Comparison of ENCODE assay signal across 1 cellular context in genomic region chr13:33204130-33204927, GRCh38.
TF ChIP-seq lines count a peak whose summit lies in the region.

No MANE protein-coding gene starts in this region.

TF ChIP-seq in GM12878, 131 proteins besides CTCF, POLR2A, EP300 and RAD21 (continued from another document):
- TF ChIP-seq NKRF (conservative IDR thresholded peaks at IDR 0.05) (no peak), YY1 (IDR thresholded peaks at IDR 0.05; ENCODE audit: low read depth, low read length) (peak; percentile 74; the same call in 1 of the 2 replicates), ZNF207 (IDR thresholded peaks at IDR 0.05; ENCODE audit: borderline replicate concordance) (no peak), POLR2AphosphoS2 (IDR thresholded peaks at IDR 0.05; ENCODE audit: low read depth, low read length) (no peak; the same call in 1 of the 2 replicates), CREM (IDR thresholded peaks at IDR 0.05; ENCODE audit: low read depth) (no peak), ETV6 (conservative IDR thresholded peaks at IDR 0.05 in 1 of 2, IDR thresholded peaks at IDR 0.05 in 1 of 2; ENCODE audit: borderline replicate concordance in 1 of 2, low read depth in 1 of 2) (peak in 1 of 2 experiments; percentile 24; a peak in 1 of 4 replicates), TAF1 (IDR thresholded peaks at IDR 0.05; ENCODE audit: borderline replicate concordance, low read depth, low read length) (no peak), YBX1 (IDR thresholded peaks at IDR 0.05) (no peak), EZH2 (IDR thresholded peaks at IDR 0.05; ENCODE audit: borderline replicate concordance, control insufficient read depth, low read depth, low read length) (no peak), MTA3 (IDR thresholded peaks at IDR 0.05; ENCODE audit: borderline replicate concordance, low read length) (no peak; the same call in 1 of the 2 replicates), ZBED1 (IDR thresholded peaks at IDR 0.05; ENCODE audit: borderline replicate concordance) (no peak; the same call in 1 of the 2 replicates), TCF3 (IDR thresholded peaks at IDR 0.05; ENCODE audit: borderline replicate concordance, insufficient read depth, low read depth, low read length) (no peak), ZNF622 (IDR thresholded peaks at IDR 0.05) (no peak), BHLHE40 (IDR thresholded peaks at IDR 0.05; ENCODE audit: borderline replicate concordance in 1 of 2, low read depth in 2 of 2, low read length in 1 of 2) (peak; percentile 68 to 82), ATF7 (IDR thresholded peaks at IDR 0.05; ENCODE audit: low read depth) (peak; percentile 44; the same call in 1 of the 2 replicates)
- TF ChIP-seq, protein P1, sequence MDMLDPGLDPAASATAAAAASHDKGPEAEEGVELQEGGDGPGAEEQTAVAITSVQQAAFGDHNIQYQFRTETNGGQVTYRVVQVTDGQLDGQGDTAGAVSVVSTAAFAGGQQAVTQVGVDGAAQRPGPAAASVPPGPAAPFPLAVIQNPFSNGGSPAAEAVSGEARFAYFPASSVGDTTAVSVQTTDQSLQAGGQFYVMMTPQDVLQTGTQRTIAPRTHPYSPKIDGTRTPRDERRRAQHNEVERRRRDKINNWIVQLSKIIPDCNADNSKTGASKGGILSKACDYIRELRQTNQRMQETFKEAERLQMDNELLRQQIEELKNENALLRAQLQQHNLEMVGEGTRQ (IDR thresholded peaks at IDR 0.05; ENCODE audit: borderline replicate concordance, low read depth, low read length) = peak; percentile 9; the same call in 1 of the 2 replicates
